ENCODE assay signal across 8 cellular contexts in the genomic region with DNA sequence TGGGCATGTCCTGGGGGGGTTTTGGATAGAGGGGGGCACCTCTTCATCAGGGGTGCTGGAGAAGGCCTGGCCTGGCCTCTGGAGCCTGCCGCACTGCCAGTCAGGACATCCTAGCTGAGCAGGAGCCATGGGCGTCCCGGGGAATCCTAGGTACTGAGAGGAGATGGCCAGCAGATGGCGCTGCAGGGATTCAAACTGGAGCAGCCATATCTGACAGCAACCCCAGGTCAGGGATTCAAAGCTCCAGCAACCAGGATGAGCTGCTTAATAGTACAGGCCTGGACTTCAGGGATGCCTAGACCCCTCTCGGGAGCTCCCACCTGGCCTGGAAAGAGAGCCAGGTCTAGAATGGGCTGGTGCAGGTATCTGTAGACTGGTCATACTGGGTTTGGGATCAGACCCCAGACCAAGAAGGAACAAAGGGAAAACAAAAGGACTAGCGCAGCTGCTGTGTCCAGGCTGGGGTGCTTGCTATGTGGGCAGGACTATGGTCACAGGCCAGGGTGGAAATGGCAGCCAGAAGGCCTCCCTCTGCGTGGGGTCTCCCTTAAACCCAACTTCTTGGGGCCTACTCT.
DNase-seq lines count a peak whose midpoint lies in the region; ATAC-seq and TF ChIP-seq lines count a peak whose summit lies in the region.

No MANE protein-coding gene starts in this region.

- ATAC-seq in right lobe of liver (peak; percentile 74 to 87 (median 81)), HG03354 (IDR thresholded peaks at IDR 0.05; ENCODE audit: poor library complexity, severe bottlenecking, unreplicated experiment) (no peak), HG03460 (IDR thresholded peaks at IDR 0.05; ENCODE audit: unreplicated experiment) (no peak)
- no peak for ATAC-seq in stimulated activated naive CD8-positive, alpha-beta T cell treated with anti-CD3 and anti-CD28 coated beads, Interleukin-15, amount 100 ng/mL, for 72 hours

- peak; percentile 78 to 83 for DNase-seq in Caco-2
- DNase-seq in H4 (ENCODE audit: low spot score) = peak; percentile 35
- DNase-seq in NCI-H526 (lab: John Stamatoyannopoulos, UW) = peak; percentile 55 to 85
- DNase-seq in astrocyte of the cerebellum (ENCODE audit: low read depth) = no peak
- peak; percentile 65 to 74 (median 74) for DNase-seq in right lobe of liver
- DNase-seq in stimulated activated naive CD8-positive, alpha-beta T cell treated with anti-CD3 and anti-CD28 coated beads, Interleukin-15, amount 100 ng/mL, for 72 hours = peak; percentile 11 to 27

- H3K4me1 Mint-ChIP-seq in Caco-2 (ENCODE audit: low read depth, unreplicated experiment) = peaks cover 17% of the 10 kb centered on the region
- no peaks in the 10 kb centered on the region for H3K4me1 Mint-ChIP-seq in stimulated activated naive CD8-positive, alpha-beta T cell treated with anti-CD3 and anti-CD28 coated beads, Interleukin-15, amount 100 ng/mL, for 72 hours

- peaks cover 7% of the 10 kb centered on the region for H3K9me3 Mint-ChIP-seq in Caco-2 (ENCODE audit: unreplicated experiment)
- H3K9me3 Mint-ChIP-seq in stimulated activated naive CD8-positive, alpha-beta T cell treated with anti-CD3 and anti-CD28 coated beads, Interleukin-15, amount 100 ng/mL, for 72 hours = peaks cover 0 to 14% of the 10 kb centered on the region in 2 donors

- WGBS in right lobe of liver (ENCODE audit: insufficient coverage, low coverage, low lambda C conversion rate, missing lambda C conversion rate) = 50% methylated on average over 3 of the region's 7 CpGs

- no peaks in the 10 kb centered on the region for H3K27me3 Mint-ChIP-seq in Caco-2 (ENCODE audit: insufficient read depth, unreplicated experiment)
- no peaks in the 10 kb centered on the region for H3K27me3 Mint-ChIP-seq in stimulated activated naive CD8-positive, alpha-beta T cell treated with anti-CD3 and anti-CD28 coated beads, Interleukin-15, amount 100 ng/mL, for 72 hours

- H3K4me3 ChIP-seq in Caco-2 (ENCODE audit: low read depth, low read length) (no peak overlapping the region), astrocyte of the cerebellum (ENCODE audit: low read depth, low read length) (no peak overlapping the region), right lobe of liver (no peak overlapping the region)

- in situ Hi-C loops in astrocyte of the cerebellum (cut with HindIII; ENCODE audit: low sequenced_read_pairs) = no loop called here

- POLR2A ChIA-PET in Caco-2 (lab: Charles Lee) = no interaction called here

- BruUV-seq in Caco-2 (replicated peaks; lab: Mats Ljungman, UMichigan) = no TSS peak

- CTCF ChIA-PET in Caco-2 (lab: Charles Lee) = interaction anchor here (0.6 to 1.5 kb wide), 17 partner anchors 8 to 896 kb away, joined by 3 to 16 read pairs (median 4); no protein-coding TSS in a partner anchor

- H3K27ac Mint-ChIP-seq in Caco-2 (ENCODE audit: unreplicated experiment) = no peak overlapping the region
- no peak overlapping the region for H3K27ac Mint-ChIP-seq in stimulated activated naive CD8-positive, alpha-beta T cell treated with anti-CD3 and anti-CD28 coated beads, Interleukin-15, amount 100 ng/mL, for 72 hours

- intact Hi-C loops in Caco-2 (cut with micrococcal nuclease; ENCODE audit: unreplicated experiment) = loop anchor here (1.0 to 10.0 kb wide), 4 partner anchors 31 to 341 kb away; no protein-coding TSS in a partner anchor
- intact Hi-C loops in right lobe of liver (cut with DNase I) = no loop called here

- H3K4me1 ChIP-seq in Caco-2 (peaks cover 3% of the 10 kb centered on the region), right lobe of liver (no peaks in the 10 kb centered on the region)

- H3K4me3 Mint-ChIP-seq in Caco-2 (ENCODE audit: unreplicated experiment) = no peak overlapping the region
- H3K4me3 Mint-ChIP-seq in stimulated activated naive CD8-positive, alpha-beta T cell treated with anti-CD3 and anti-CD28 coated beads, Interleukin-15, amount 100 ng/mL, for 72 hours = no peak overlapping the region

- no peak overlapping the region for H3K27ac ChIP-seq in right lobe of liver

- H3K36me3 ChIP-seq in Caco-2 (ENCODE audit: control insufficient read depth, insufficient read depth, low read length) (no peaks in the 10 kb centered on the region), right lobe of liver (no peaks in the 10 kb centered on the region)

- no peak for TF ChIP-seq POLR2A in right lobe of liver (IDR thresholded peaks at IDR 0.05)

- TF ChIP-seq CTCF in Caco-2 (IDR thresholded peaks at IDR 0.05; ENCODE audit: insufficient read depth in 1 of 2, low read depth in 1 of 2, low read length in 1 of 2, severe bottlenecking in 1 of 2, unreplicated experiment in 1 of 2) = peak; percentile 68 to 78
- peak; percentile 25 for TF ChIP-seq CTCF in astrocyte of the cerebellum (IDR thresholded peaks at IDR 0.05; ENCODE audit: low read depth, low read length, missing control alignments)
- TF ChIP-seq CTCF in right lobe of liver (IDR thresholded peaks at IDR 0.05) = peak; percentile 44 to 69 (median 54)

- H3K9me3 ChIP-seq in Caco-2 (no peaks in the 10 kb centered on the region), right lobe of liver (no peaks in the 10 kb centered on the region)

- H3K27me3 ChIP-seq in Caco-2 (replicated peaks; ENCODE audit: control insufficient read depth, insufficient read depth, low read length) = no peaks in the 10 kb centered on the region
- no peaks in the 10 kb centered on the region for H3K27me3 ChIP-seq in right lobe of liver

- no peaks in the 10 kb centered on the region for H3K36me3 Mint-ChIP-seq in Caco-2 (ENCODE audit: insufficient read depth, unreplicated experiment)

Comparison
In these comparisons a context has a peak if more than half of its experiments do, and no peak if none do; other contexts are left out.
1. ATAC-seq: peak in right lobe of liver (4 of 4); none in stimulated activated naive CD8-positive, alpha-beta T cell treated with anti-CD3 and anti-CD28 coated beads, Interleukin-15, amount 100 ng/mL, for 72 hours (single experiment), HG03354 (single experiment) and HG03460 (single experiment).
2. Peak in every context shown above with its lines, with median percentiles within 50 percentile points of each other: CTCF ChIP-seq.